11 cellular contexts compared by ENCODE assay signal in genomic region chr18:76923485-76924085, GRCh38.
DNase-seq lines count a peak whose midpoint lies in the region; ATAC-seq and TF ChIP-seq lines count a peak whose summit lies in the region.
"Had no signal": no experiment of that assay in that cellular context is flagged by ENCODE, and none has a peak within 500 bp of the region (broad histone marks: within the 10 kb centered on the region; RNA-seq: fewer than 3 reads in every experiment).

No MANE protein-coding gene starts in this region.

- BruUV-seq in MCF 10A (replicated peaks; lab: Mats Ljungman, UMichigan), result no TSS peak

- peaks cover 5% of the 10 kb centered on the region for H3K4me1 Mint-ChIP-seq in MCF 10A (ENCODE audit: insufficient read depth, unreplicated experiment)

- TF ChIP-seq CTCF in MCF 10A (IDR thresholded peaks at IDR 0.05; ENCODE audit: unreplicated experiment) (peak; percentile 34), breast epithelium (IDR thresholded peaks at IDR 0.05) (no peak), fibroblast of pulmonary artery (IDR thresholded peaks at IDR 0.05; ENCODE audit: low read length, missing control alignments) (peak; percentile 52), thoracic aorta (IDR thresholded peaks at IDR 0.05) (peak; percentile 31)

- H3K27ac ChIP-seq in breast epithelium (no peak overlapping the region), thoracic aorta (no peak overlapping the region)

- H3K9me3 Mint-ChIP-seq in MCF 10A (ENCODE audit: unreplicated experiment), result no peaks in the 10 kb centered on the region
- H3K9me3 Mint-ChIP-seq: activated naive CD4-positive, alpha-beta T cell treated with anti-CD3 and anti-CD28 coated beads, Interleukin-2, amount 50 U/mL, for 24 hours; CD4-positive, CD25-positive, alpha-beta regulatory T cell had no signal

- peaks cover 76% of the 10 kb centered on the region for H3K36me3 Mint-ChIP-seq in MCF 10A (ENCODE audit: insufficient read depth, unreplicated experiment)

- CTCF ChIA-PET in MCF 10A (lab: Yijun Ruan, JAX), result interaction anchor here (0.7 to 3.0 kb wide), 8 partner anchors 12 to 121 kb away, joined by 3 to 17 read pairs (median 4); no protein-coding TSS in a partner anchor

- no peak overlapping the region for H3K4me3 Mint-ChIP-seq in MCF 10A (ENCODE audit: unreplicated experiment)
- H3K4me3 Mint-ChIP-seq: activated naive CD4-positive, alpha-beta T cell treated with anti-CD3 and anti-CD28 coated beads, Interleukin-2, amount 50 U/mL, for 24 hours; CD4-positive, CD25-positive, alpha-beta regulatory T cell had no signal

- peaks cover 5% of the 10 kb centered on the region for H3K36me3 ChIP-seq in breast epithelium
- H3K36me3 ChIP-seq in thoracic aorta, result peaks cover 25% of the 10 kb centered on the region

- H3K4me3 ChIP-seq in breast epithelium, result no peak overlapping the region
- H3K4me3 ChIP-seq in fibroblast of pulmonary artery (replicated peaks; ENCODE audit: low read depth, low read length), result no peak overlapping the region
- H3K4me3 ChIP-seq in thoracic aorta, result no peak overlapping the region
- H3K4me3 ChIP-seq: mucosa of descending colon had no signal

- H3K27me3 Mint-ChIP-seq in MCF 10A (ENCODE audit: insufficient read depth, unreplicated experiment), result no peaks in the 10 kb centered on the region
- H3K27me3 Mint-ChIP-seq: activated naive CD4-positive, alpha-beta T cell treated with anti-CD3 and anti-CD28 coated beads, Interleukin-2, amount 50 U/mL, for 24 hours; CD4-positive, CD25-positive, alpha-beta regulatory T cell had no signal

- DNase-seq in MCF 10A (ENCODE audit: unreplicated experiment) (peak; percentile 36), breast epithelium (ENCODE audit: low spot score in 2 of 2) (no peak), RKO (ENCODE audit: low spot score) (peak; percentile 57), fibroblast of pulmonary artery (ENCODE audit: low read depth) (peak; percentile 31), thoracic aorta (ENCODE audit: low spot score) (no peak), Ammon's horn (ENCODE audit: low spot score) (no peak), epidermal melanocyte (ENCODE audit: insufficient read length, low spot score) (no peak)
- DNase-seq: CD4-positive, CD25-positive, alpha-beta regulatory T cell had no signal

- POLR2A ChIA-PET in MCF 10A (lab: Yijun Ruan, JAX), result interaction anchor here (0.6 kb wide), 1 partner anchor 13 kb away, joined by 3 read pairs; no protein-coding TSS in a partner anchor

- intact Hi-C loops in MCF 10A (cut with micrococcal nuclease), result loop anchor here (5.0 kb wide), 1 partner anchor 779 kb away; no protein-coding TSS in a partner anchor
- intact Hi-C loops in breast epithelium (cut with DNase I; ENCODE audit: low total_unique reads), result no loop called here

- H3K9me3 ChIP-seq in breast epithelium (no peaks in the 10 kb centered on the region), thoracic aorta (no peaks in the 10 kb centered on the region)
- H3K9me3 ChIP-seq: mucosa of descending colon had no signal

- H3K27ac Mint-ChIP-seq in MCF 10A (ENCODE audit: low read depth, unreplicated experiment), result no peak overlapping the region
- H3K27ac Mint-ChIP-seq: activated naive CD4-positive, alpha-beta T cell treated with anti-CD3 and anti-CD28 coated beads, Interleukin-2, amount 50 U/mL, for 24 hours had no signal

- H3K27me3 ChIP-seq in breast epithelium, result no peaks in the 10 kb centered on the region
- no peaks in the 10 kb centered on the region for H3K27me3 ChIP-seq in thoracic aorta (replicated peaks; ENCODE audit: insufficient read depth)

- TF ChIP-seq POLR2A in breast epithelium (IDR thresholded peaks at IDR 0.05), result no peak

- H3K4me1 ChIP-seq in breast epithelium, result no peaks in the 10 kb centered on the region
- no peaks in the 10 kb centered on the region for H3K4me1 ChIP-seq in thoracic aorta (ENCODE audit: control insufficient read depth in 1 of 2, low read depth in 2 of 2)

- ATAC-seq in thoracic aorta (ENCODE audit: insufficient number of reproducible peaks, low FRiP score, low read depth) (no peak), GM18861 (IDR thresholded peaks at IDR 0.05; ENCODE audit: unreplicated experiment) (no peak)
- ATAC-seq: mucosa of descending colon had no signal

Comparison
In these comparisons a context has a peak if more than half of its experiments do, and no peak if none do; other contexts are left out.
1. DNase-seq: peak in MCF 10A (single experiment), RKO (single experiment) and fibroblast of pulmonary artery (single experiment); none in breast epithelium (0 of 2), thoracic aorta (single experiment), Ammon's horn (single experiment) and epidermal melanocyte (single experiment).
2. CTCF ChIP-seq: peak in MCF 10A (single experiment), fibroblast of pulmonary artery (single experiment) and thoracic aorta (single experiment); none in breast epithelium (0 of 3).